In genomic region chrX:57313583-57314215, GRCh38 we compare ENCODE assay signal across 23 cellular contexts. TPM values are rescaled to one million over a fixed set of nuclear protein-coding genes. Genes with fewer than 3 reads are reported as not detected.
A peak's percentile ranks its signal among the peaks of the same experiment; 100 is the strongest.
DNase-seq lines count a peak whose midpoint lies in the region; ATAC-seq, FAIRE-seq and TF ChIP-seq lines count a peak whose summit lies in the region.
"Had no signal": no experiment of that assay in that cellular context is flagged by ENCODE, and none has a peak within 500 bp of the region (broad histone marks: within the 10 kb centered on the region; RNA-seq: fewer than 3 reads in every experiment).

No MANE protein-coding gene starts in this region.

- H3K27me3 Mint-ChIP-seq in activated CD4-positive, alpha-beta T cell treated with anti-CD3 and anti-CD28 coated beads, Interleukin-2, amount 10 ng/mL, durations not matched to agents 24 days and 14 days, result no peaks in the 10 kb centered on the region
- no peaks in the 10 kb centered on the region for H3K27me3 Mint-ChIP-seq in CD4-positive, CD25-positive, alpha-beta regulatory T cell
- H3K27me3 Mint-ChIP-seq in T-cell, result peaks cover 0 to 14% of the 10 kb centered on the region in 2 donors
- H3K27me3 Mint-ChIP-seq: B cell had no signal

- H3K9me3 ChIP-seq in CD4-positive, CD25-positive, alpha-beta regulatory T cell (ENCODE audit: control insufficient read depth in 2 of 2, low read length in 2 of 2), result peaks cover 0 to 4% of the 10 kb centered on the region in 2 experiments
- H3K9me3 ChIP-seq: HAP-1 had no signal

- intact Hi-C loops in activated CD4-positive, alpha-beta T cell treated with anti-CD3 and anti-CD28 coated beads, Interleukin-2, amount 10 ng/mL, durations not matched to agents 24 days and 14 days (cut with micrococcal nuclease), result no loop called here

- H3K4me1 Mint-ChIP-seq in activated CD4-positive, alpha-beta T cell treated with anti-CD3 and anti-CD28 coated beads, Interleukin-2, amount 10 ng/mL, durations not matched to agents 24 days and 14 days, result peaks cover 14% of the 10 kb centered on the region
- peaks cover 0 to 19% (median 5%) of the 10 kb centered on the region in 4 donors for H3K4me1 Mint-ChIP-seq in CD4-positive, CD25-positive, alpha-beta regulatory T cell
- H3K4me1 Mint-ChIP-seq in T-cell, result peaks cover 10 to 25% (median 14%) of the 10 kb centered on the region in 3 donors
- H3K4me1 Mint-ChIP-seq: B cell had no signal

- H3K36me3 ChIP-seq in CD4-positive, CD25-positive, alpha-beta regulatory T cell (ENCODE audit: control insufficient read depth, insufficient read depth, low read length), result peaks cover 7% of the 10 kb centered on the region
- H3K36me3 ChIP-seq: HAP-1 had no signal

- H3K4me3 Mint-ChIP-seq in activated CD4-positive, alpha-beta T cell treated with anti-CD3 and anti-CD28 coated beads, Interleukin-2, amount 10 ng/mL, durations not matched to agents 24 days and 14 days, result peak overlapping the region; percentile 46
- peak overlapping the region in 1 of 4 donors; percentile 1 for H3K4me3 Mint-ChIP-seq in CD4-positive, CD25-positive, alpha-beta regulatory T cell
- H3K4me3 Mint-ChIP-seq in T-cell, result no peak overlapping the region
- H3K4me3 Mint-ChIP-seq: B cell had no signal

- H3K27ac ChIP-seq in CD4-positive, CD25-positive, alpha-beta regulatory T cell (ENCODE audit: insufficient read depth, low read length, poor library complexity, severe bottlenecking), result no peak overlapping the region
- H3K27ac ChIP-seq in coronary artery, result no peak overlapping the region
- H3K27ac ChIP-seq: GM23248 had no signal

- H3K9me3 Mint-ChIP-seq in activated CD4-positive, alpha-beta T cell treated with anti-CD3 and anti-CD28 coated beads, Interleukin-2, amount 10 ng/mL, durations not matched to agents 24 days and 14 days, result peaks cover 18% of the 10 kb centered on the region
- H3K9me3 Mint-ChIP-seq in CD4-positive, CD25-positive, alpha-beta regulatory T cell, result peaks cover 0 to 17% (median 4%) of the 10 kb centered on the region in 7 donors
- H3K9me3 Mint-ChIP-seq in T-cell, result peaks cover 6 to 14% (median 13%) of the 10 kb centered on the region in 3 donors

- no peak for TF ChIP-seq CTCF in coronary artery (IDR thresholded peaks at IDR 0.05)

- peak overlapping the region; percentile 41 for H3K4me3 ChIP-seq in CD4-positive, CD25-positive, alpha-beta regulatory T cell (ENCODE audit: low read depth, low read length)
- H3K4me3 ChIP-seq in coronary artery, result no peak overlapping the region
- H3K4me3 ChIP-seq: GM12878, GM23248, HAP-1 had no signal

- peak overlapping the region; percentile 74 for H3K27ac Mint-ChIP-seq in activated CD4-positive, alpha-beta T cell treated with anti-CD3 and anti-CD28 coated beads, Interleukin-2, amount 10 ng/mL, durations not matched to agents 24 days and 14 days
- no peak overlapping the region for H3K27ac Mint-ChIP-seq in CD4-positive, CD25-positive, alpha-beta regulatory T cell
- H3K27ac Mint-ChIP-seq in T-cell, result peak overlapping the region; percentile 74 to 86
- H3K27ac Mint-ChIP-seq: B cell had no signal

- no peaks in the 10 kb centered on the region for H3K4me1 ChIP-seq in CD4-positive, CD25-positive, alpha-beta regulatory T cell (ENCODE audit: control insufficient read depth, insufficient read depth, low read length, poor library complexity, severe bottlenecking)
- H3K4me1 ChIP-seq: HAP-1 had no signal

- peaks cover 48% of the 10 kb centered on the region for H3K36me3 Mint-ChIP-seq in activated CD4-positive, alpha-beta T cell treated with anti-CD3 and anti-CD28 coated beads, Interleukin-2, amount 10 ng/mL, durations not matched to agents 24 days and 14 days (ENCODE audit: low read depth)
- peaks cover 8% of the 10 kb centered on the region for H3K36me3 Mint-ChIP-seq in CD4-positive, CD25-positive, alpha-beta regulatory T cell
- peaks cover 40% of the 10 kb centered on the region for H3K36me3 Mint-ChIP-seq in T-cell

- H3K27me3 ChIP-seq in CD4-positive, CD25-positive, alpha-beta regulatory T cell (ENCODE audit: control insufficient read depth, insufficient read depth, low read length), result no peaks in the 10 kb centered on the region

- CTCF ChIA-PET in T-cell (lab: Charles Lee), result no interaction called here

- no peak for ATAC-seq in CD4-positive, CD25-positive, alpha-beta regulatory T cell (ENCODE audit: low read depth in 2 of 2)
- peak in 2 of 4 experiments; percentile 57 to 62 for ATAC-seq in T-cell (replicated peaks in 1 of 4)
- ATAC-seq in HG02870 (IDR thresholded peaks at IDR 0.05; ENCODE audit: unreplicated experiment), result no peak
- ATAC-seq: GM12878 had no signal

- DNase-seq in activated CD4-positive, alpha-beta T cell treated with anti-CD3 and anti-CD28 coated beads, Interleukin-2, amount 10 ng/mL, durations not matched to agents 24 days and 14 days, result no peak
- DNase-seq in activated CD4-positive, alpha-beta T cell treated with anti-CD3 and anti-CD28 coated beads, Interleukin-2, amount 50 U/mL, for 4 hours, result no peak
- DNase-seq in CD4-positive, CD25-positive, alpha-beta regulatory T cell, result peak in 2 of 3 donors; percentile 1 to 9
- no peak for DNase-seq in T-cell
- DNase-seq in coronary artery (ENCODE audit: low spot score), result no peak
- no peak for DNase-seq in NCI-H748 treated with DMSO at 0.1 percent for 48 hours (lab: John Stamatoyannopoulos, UW)
- DNase-seq: 8988T, Calu3, EL, GM23248, NCI-H1105 treated with DMSO at 0.1 percent for 48 hours, NCI-H1694 treated with DMSO at 0.1 percent for 48 hours, NCI-H2107, NCI-H510A, NCI-H82, OCI-M1, SHP77 had no signal

- peak; percentile 31 for FAIRE-seq in colon (lab: Jason Lieb, UNC)
- FAIRE-seq: GM12878, GM19239 had no signal

- POLR2A ChIA-PET in T-cell (lab: Charles Lee), result no interaction called here

RNA-seq across cellular contexts. Expression of gene FAAH2, which starts 27.2 kb away (rescaled TPM):
- 4.0 and 5.0 TPM in 2 replicates for total RNA-seq in activated CD4-positive, alpha-beta T cell treated with anti-CD3 and anti-CD28 coated beads, Interleukin-2, amount 10 ng/mL, durations not matched to agents 24 days and 14 days
- 15.5 TPM for total RNA-seq in CD4-positive, CD25-positive, alpha-beta regulatory T cell
- 10 to 100 TPM; 10.8 to 21.6 (median 13.7) TPM for polyA plus RNA-seq in CD4-positive, CD25-positive, alpha-beta regulatory T cell
- 10 to 100 TPM in 4 of 5 donors, 1 to 10 TPM in 1; 7.5 to 14.4 (median 10.4) TPM for total RNA-seq in T-cell

Comparison
In these comparisons a context has a peak if more than half of its experiments do, and no peak if none do; other contexts are left out.
1. DNase-seq: peak in CD4-positive, CD25-positive, alpha-beta regulatory T cell (2 of 3); none in activated CD4-positive, alpha-beta T cell treated with anti-CD3 and anti-CD28 coated beads, Interleukin-2, amount 10 ng/mL, durations not matched to agents 24 days and 14 days (single experiment), activated CD4-positive, alpha-beta T cell treated with anti-CD3 and anti-CD28 coated beads, Interleukin-2, amount 50 U/mL, for 4 hours (0 of 2), T-cell (0 of 34), coronary artery (single experiment) and NCI-H748 treated with DMSO at 0.1 percent for 48 hours (single experiment).
2. H3K27ac Mint-ChIP-seq: peak in activated CD4-positive, alpha-beta T cell treated with anti-CD3 and anti-CD28 coated beads, Interleukin-2, amount 10 ng/mL, durations not matched to agents 24 days and 14 days (single experiment) and T-cell (2 of 2); none in CD4-positive, CD25-positive, alpha-beta regulatory T cell (0 of 3).